1 cellular context compared by ENCODE assay signal in the genomic region with DNA sequence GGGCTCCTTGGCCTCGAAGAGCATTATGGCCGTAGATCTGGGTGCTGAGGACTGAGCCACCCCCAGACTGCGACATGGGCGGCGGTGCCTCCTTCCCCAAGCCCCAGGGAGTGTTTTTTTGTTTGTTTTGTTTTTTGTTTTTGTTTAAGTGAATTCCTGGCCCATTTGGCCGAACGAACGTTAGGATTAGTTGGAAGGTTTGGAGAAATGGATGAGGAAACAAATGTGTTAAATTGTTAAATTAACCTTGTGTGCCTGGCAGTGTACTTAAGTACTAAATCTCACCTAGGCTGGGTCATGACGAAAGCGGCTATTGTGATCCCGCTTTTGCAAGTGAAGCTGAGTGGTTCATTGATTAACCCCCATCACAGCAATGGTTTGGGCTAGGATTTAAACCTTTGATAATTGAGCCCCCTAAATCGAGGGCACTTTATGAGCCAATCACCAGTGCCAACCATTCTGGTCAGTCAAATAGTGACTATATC.
TF ChIP-seq lines count a peak whose summit lies in the region.

No MANE protein-coding gene starts in this region.

TF ChIP-seq in H1, 55 proteins besides CTCF, POLR2A, EP300 and RAD21:
- TF ChIP-seq NRF1 (IDR thresholded peaks at IDR 0.05; ENCODE audit: low read depth, low read length), result no peak
- no peak for TF ChIP-seq CTBP2 (IDR thresholded peaks at IDR 0.05; ENCODE audit: borderline replicate concordance, insufficient read depth, insufficient read length, low read length)
- no peak for TF ChIP-seq SIRT6 (IDR thresholded peaks at IDR 0.05; ENCODE audit: low read length)
- TF ChIP-seq FOSL1 (IDR thresholded peaks at IDR 0.05; ENCODE audit: insufficient read depth, low read depth, low read length), result no peak
- no peak for TF ChIP-seq TAF1 (IDR thresholded peaks at IDR 0.05; ENCODE audit: low read depth, low read length)
